13 cellular contexts compared by ENCODE assay signal in the genomic region with DNA sequence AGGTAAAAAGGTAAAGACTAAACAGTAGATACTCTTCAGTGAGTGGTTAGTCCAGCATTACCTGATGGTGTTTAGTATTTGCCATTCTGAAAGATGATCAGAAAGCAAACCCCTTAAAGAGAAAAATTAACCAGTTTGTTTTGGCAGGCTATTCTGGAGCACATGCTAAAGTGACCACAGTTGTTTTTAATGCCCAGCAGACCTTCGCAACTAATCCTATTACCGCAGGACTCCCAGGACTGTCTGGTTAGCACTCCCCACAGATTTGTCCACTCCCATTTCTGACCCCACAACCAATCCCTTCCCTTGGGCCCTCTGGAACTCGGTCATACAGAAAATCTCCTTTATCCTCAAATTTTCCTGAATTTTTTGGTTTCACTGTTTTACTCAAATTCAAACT.
A peak's percentile ranks its signal among the peaks of the same experiment; 100 is the strongest.
DNase-seq lines count a peak whose midpoint lies in the region; ATAC-seq and TF ChIP-seq lines count a peak whose summit lies in the region.
"Had no signal": no experiment of that assay in that cellular context is flagged by ENCODE, and none has a peak within 500 bp of the region (broad histone marks: within the 10 kb centered on the region; RNA-seq: fewer than 3 reads in every experiment).

No MANE protein-coding gene starts in this region.

- no peak overlapping the region for H3K4me3 ChIP-seq in psoas muscle

- peak; percentile 59 for DNase-seq in EH (ENCODE audit: low read depth)
- DNase-seq in SK-N-DZ (ENCODE audit: low spot score), result peak; percentile 46
- DNase-seq in glomerular visceral epithelial cell (ENCODE audit: extremely low spot score), result peak; percentile 87
- no peak for DNase-seq in psoas muscle
- DNase-seq in stimulated activated naive CD8-positive, alpha-beta T cell treated with anti-CD3 and anti-CD28 coated beads, Interleukin-15, Interleukin-2, amounts not matched to agents 100 U/mL and 50 U/mL, for 24 hours, result no peak
- no peak for DNase-seq in DMS114 treated with DMSO at 0.1 percent for 48 hours (lab: John Stamatoyannopoulos, UW; ENCODE audit: unreplicated experiment)
- DNase-seq: activated T-cell treated with anti-CD3 and anti-CD28 coated beads, Interleukin-2, amount 50 U/mL, for 1 hour; GOT3; KG1; NCI-H2171 treated with DMSO at 0.1 percent for 48 hours had no signal

- TF ChIP-seq CTCF in psoas muscle (IDR thresholded peaks at IDR 0.05), result no peak

- H3K36me3 ChIP-seq in psoas muscle (ENCODE audit: insufficient read depth in 1 of 2, low read depth in 1 of 2), result no peaks in the 10 kb centered on the region

- H3K27me3 ChIP-seq in psoas muscle (ENCODE audit: insufficient read depth in 3 of 3, low read length in 2 of 3), result no peaks in the 10 kb centered on the region

- H3K9me3 ChIP-seq in psoas muscle, result no peaks in the 10 kb centered on the region

- intact Hi-C loops in psoas muscle (cut with DNase I), result no loop called here

- peak overlapping the region; percentile 61 for H3K27ac ChIP-seq in psoas muscle

- ATAC-seq in psoas muscle (peak; percentile 31 to 56 (median 42)), GM19463 (IDR thresholded peaks at IDR 0.05; ENCODE audit: unreplicated experiment) (no peak), HG03175 (IDR thresholded peaks at IDR 0.05; ENCODE audit: unreplicated experiment) (no peak)
- no peak for ATAC-seq in stimulated activated naive CD8-positive, alpha-beta T cell treated with anti-CD3 and anti-CD28 coated beads, Interleukin-15, Interleukin-2, amounts not matched to agents 100 U/mL and 50 U/mL, for 24 hours
- ATAC-seq: Panc1 had no signal

- H3K4me1 ChIP-seq in psoas muscle, result peaks cover 24% of the 10 kb centered on the region

- 53 to 83% (median 64%) methylated on average over 3 of the region's 3 CpGs for WGBS in psoas muscle, 3 donors

Comparison
In these comparisons a context has a peak if more than half of its experiments do, and no peak if none do; other contexts are left out.
1. DNase-seq: peak in EH (single experiment), SK-N-DZ (single experiment) and glomerular visceral epithelial cell (single experiment); none in psoas muscle (0 of 2), stimulated activated naive CD8-positive, alpha-beta T cell treated with anti-CD3 and anti-CD28 coated beads, Interleukin-15, Interleukin-2, amounts not matched to agents 100 U/mL and 50 U/mL, for 24 hours (single experiment) and DMS114 treated with DMSO at 0.1 percent for 48 hours (single experiment).
2. ATAC-seq: peak in psoas muscle (4 of 4); none in stimulated activated naive CD8-positive, alpha-beta T cell treated with anti-CD3 and anti-CD28 coated beads, Interleukin-15, Interleukin-2, amounts not matched to agents 100 U/mL and 50 U/mL, for 24 hours (single experiment), GM19463 (single experiment) and HG03175 (single experiment).